Comparison of ENCODE assay signal across 1 cellular context in genomic region chr7:956031-956430, GRCh38.
TF ChIP-seq lines count a peak whose summit lies in the region.

No MANE protein-coding gene starts in this region.

TF ChIP-seq in H1, 55 proteins besides CTCF, POLR2A, EP300 and RAD21:
- no peak for TF ChIP-seq CTBP2 (IDR thresholded peaks at IDR 0.05; ENCODE audit: borderline replicate concordance, insufficient read depth, insufficient read length, low read length)
- TF ChIP-seq TAF1 (IDR thresholded peaks at IDR 0.05; ENCODE audit: low read depth, low read length): no peak
- TF ChIP-seq EGR1 (IDR thresholded peaks at IDR 0.05; ENCODE audit: borderline replicate concordance, low read depth, low read length): no peak
- no peak for TF ChIP-seq MAFK (IDR thresholded peaks at IDR 0.05; ENCODE audit: low read depth, low read length)
- no peak for TF ChIP-seq SIRT6 (IDR thresholded peaks at IDR 0.05; ENCODE audit: low read length)
- TF ChIP-seq RNF2 (IDR thresholded peaks at IDR 0.05; ENCODE audit: borderline replicate concordance, low read depth, low read length, missing control alignments, poor library complexity, severe bottlenecking): no peak
- TF ChIP-seq MAX (IDR thresholded peaks at IDR 0.05): no peak
- no peak for TF ChIP-seq GABPA (IDR thresholded peaks at IDR 0.05; ENCODE audit: borderline replicate concordance, insufficient read depth, low read length)
- no peak for TF ChIP-seq CREB1 (IDR thresholded peaks at IDR 0.05)
- TF ChIP-seq NRF1 (IDR thresholded peaks at IDR 0.05; ENCODE audit: low read depth, low read length): no peak
- no peak for TF ChIP-seq FOSL1 (IDR thresholded peaks at IDR 0.05; ENCODE audit: insufficient read depth, low read depth, low read length)
- no peak for TF ChIP-seq CHD2 (IDR thresholded peaks at IDR 0.05; ENCODE audit: low read length)
- TF ChIP-seq PHF8 (conservative IDR thresholded peaks at IDR 0.05; ENCODE audit: low read depth, low read length): no peak
- TF ChIP-seq POLR2AphosphoS5 (IDR thresholded peaks at IDR 0.05; ENCODE audit: low read depth, low read length): no peak
- TF ChIP-seq CEBPB (IDR thresholded peaks at IDR 0.05; ENCODE audit: low read depth, low read length): no peak
- no peak for TF ChIP-seq EZH2 (IDR thresholded peaks at IDR 0.05; ENCODE audit: low read depth, low read length, severe bottlenecking)
- TF ChIP-seq HDAC2 (IDR thresholded peaks at IDR 0.05; ENCODE audit: borderline replicate concordance in 1 of 2, low read depth in 2 of 2, low read length in 2 of 2): no peak
- TF ChIP-seq CBX8 (IDR thresholded peaks at IDR 0.05; ENCODE audit: borderline replicate concordance, low read depth, low read length): no peak
- TF ChIP-seq ZNF274 (IDR thresholded peaks at IDR 0.05; ENCODE audit: borderline replicate concordance, extremely low read depth, low read length): no peak
- TF ChIP-seq TCF12 (IDR thresholded peaks at IDR 0.05; ENCODE audit: low read depth, low read length): no peak
